ENCODE assay signal across 8 cellular contexts in the genomic region with DNA sequence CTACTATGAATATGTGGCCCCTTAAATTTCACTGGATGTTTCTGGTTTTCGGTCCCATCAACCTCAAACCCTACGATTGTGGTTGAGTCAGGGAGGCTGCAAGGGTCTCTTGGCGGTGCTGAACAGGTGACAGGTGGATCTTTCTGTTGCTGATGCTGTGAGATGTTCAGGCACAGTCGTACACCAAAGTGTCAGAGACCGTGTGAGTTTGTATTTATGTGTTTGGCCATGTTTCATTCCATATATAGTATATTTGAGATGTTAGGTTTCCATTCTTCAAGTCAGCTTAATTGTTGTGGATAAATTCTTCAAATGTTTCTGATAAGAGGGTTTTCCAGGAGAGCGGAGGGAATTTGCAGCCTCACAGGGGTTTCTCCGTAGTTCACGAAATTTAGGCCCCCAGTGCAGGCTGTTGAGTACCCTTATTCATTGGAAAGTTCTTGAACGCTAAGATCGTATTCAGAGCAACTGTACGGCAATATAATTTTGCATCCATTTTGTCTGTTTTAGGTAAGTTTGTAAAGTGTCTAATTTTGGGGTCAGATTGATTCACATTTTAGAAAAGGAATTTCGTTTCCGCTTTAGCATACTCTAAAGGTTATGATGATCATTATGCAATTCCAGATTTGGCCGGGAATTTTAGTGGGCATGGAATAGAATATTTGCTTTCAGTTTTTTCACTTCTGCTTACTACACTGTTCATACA. TPM values are rescaled to one million over a fixed set of nuclear protein-coding genes. Genes with fewer than 3 reads are reported as not detected.
DNase-seq lines count a peak whose midpoint lies in the region; ATAC-seq lines count a peak whose summit lies in the region.

No MANE protein-coding gene starts in this region.

- peaks cover 28 to 57% (median 39%) of the 10 kb centered on the region in 4 donors for H3K4me1 Mint-ChIP-seq in CD4-positive, alpha-beta memory T cell
- H3K4me1 Mint-ChIP-seq in activated naive CD4-positive, alpha-beta T cell treated with anti-CD3 and anti-CD28 coated beads, Interleukin-2, amount 50 U/mL, for 24 hours, result peaks cover 62% of the 10 kb centered on the region

- H3K27me3 ChIP-seq in CD4-positive, alpha-beta memory T cell (ENCODE audit: insufficient read depth, low read length), result no peaks in the 10 kb centered on the region

- H3K9me3 Mint-ChIP-seq in CD4-positive, alpha-beta memory T cell, result no peaks in the 10 kb centered on the region
- H3K9me3 Mint-ChIP-seq in activated naive CD4-positive, alpha-beta T cell treated with anti-CD3 and anti-CD28 coated beads, Interleukin-2, amount 50 U/mL, for 24 hours, result no peaks in the 10 kb centered on the region

- H3K36me3 ChIP-seq in CD4-positive, alpha-beta memory T cell (ENCODE audit: insufficient read depth, low read length), result no peaks in the 10 kb centered on the region

- CTCF ChIA-PET in CD4-positive, alpha-beta memory T cell (lab: Charles Lee; ENCODE audit: partially characterized antibody), result interaction anchor here (1.6 to 1.7 kb wide), 2 partner anchors 40 to 113 kb away, joined by 3 to 4 read pairs; no protein-coding TSS in a partner anchor

- POLR2A ChIA-PET in CD4-positive, alpha-beta memory T cell (lab: Charles Lee; ENCODE audit: partially characterized antibody), result interaction anchor here (0.6 to 2.5 kb wide), 8 partner anchors 9 to 252 kb away, joined by 3 to 9 read pairs (median 5); no protein-coding TSS in a partner anchor

- DNase-seq in CD4-positive, alpha-beta memory T cell, result peak in 4 of 5 donors; percentile 46 to 58 (median 50)
- DNase-seq in KG1 (lab: John Stamatoyannopoulos, UW) (peak; percentile 33), NK-92 (lab: John Stamatoyannopoulos, UW; ENCODE audit: unreplicated experiment) (no peak)

- no peaks in the 10 kb centered on the region for H3K27me3 Mint-ChIP-seq in CD4-positive, alpha-beta memory T cell
- H3K27me3 Mint-ChIP-seq in activated naive CD4-positive, alpha-beta T cell treated with anti-CD3 and anti-CD28 coated beads, Interleukin-2, amount 50 U/mL, for 24 hours, result no peaks in the 10 kb centered on the region

- H3K27ac ChIP-seq in CD4-positive, alpha-beta memory T cell (ENCODE audit: low read depth, low read length), result peak overlapping the region; percentile 74
- peak overlapping the region; percentile 89 to 100 (median 98) for H3K27ac ChIP-seq in skin epidermis

- H3K27ac Mint-ChIP-seq in CD4-positive, alpha-beta memory T cell, result peak overlapping the region; percentile 90 to 97 (median 95)
- peak overlapping the region; percentile 99 for H3K27ac Mint-ChIP-seq in activated naive CD4-positive, alpha-beta T cell treated with anti-CD3 and anti-CD28 coated beads, Interleukin-2, amount 50 U/mL, for 24 hours

- peak overlapping the region; percentile 88 to 97 (median 94) for H3K4me3 Mint-ChIP-seq in CD4-positive, alpha-beta memory T cell
- H3K4me3 Mint-ChIP-seq in activated naive CD4-positive, alpha-beta T cell treated with anti-CD3 and anti-CD28 coated beads, Interleukin-2, amount 50 U/mL, for 24 hours, result peak overlapping the region; percentile 99

- ATAC-seq in GM18870 (IDR thresholded peaks at IDR 0.05; ENCODE audit: unreplicated experiment) (peak; percentile 31), GM18502 (IDR thresholded peaks at IDR 0.05; ENCODE audit: poor library complexity, unreplicated experiment) (no peak)

- H3K36me3 Mint-ChIP-seq in CD4-positive, alpha-beta memory T cell, result peaks cover 0 to 17% of the 10 kb centered on the region in 2 donors
- H3K36me3 Mint-ChIP-seq in activated naive CD4-positive, alpha-beta T cell treated with anti-CD3 and anti-CD28 coated beads, Interleukin-2, amount 50 U/mL, for 24 hours, result peaks cover 10% of the 10 kb centered on the region

- H3K9me3 ChIP-seq in CD4-positive, alpha-beta memory T cell (ENCODE audit: control insufficient read depth in 1 of 2, low read length in 2 of 2), result no peaks in the 10 kb centered on the region
- H3K9me3 ChIP-seq in iPS-18c (ENCODE audit: control insufficient read depth, insufficient read depth, low read length), result no peaks in the 10 kb centered on the region

- H3K4me3 ChIP-seq in CD4-positive, alpha-beta memory T cell (ENCODE audit: low read length in 2 of 2), result peak overlapping the region; percentile 79 to 91
- H3K4me3 ChIP-seq in iPS-18c (ENCODE audit: insufficient read depth, low read depth, low read length), result peak overlapping the region; percentile 72
- peak overlapping the region; percentile 78 to 98 (median 89) for H3K4me3 ChIP-seq in skin epidermis

- H3K4me1 ChIP-seq in CD4-positive, alpha-beta memory T cell (ENCODE audit: insufficient read depth, low read length), result peaks cover 51% of the 10 kb centered on the region

- intact Hi-C loops in CD4-positive, alpha-beta memory T cell (cut with micrococcal nuclease), result loop anchor here (1.0 to 10.0 kb wide), 8 partner anchors 46 to 236 kb away; a partner anchor contains a TSS

RNA-seq across cellular contexts. Expression of a gene that starts 1.2 kb away (rescaled TPM):
- total RNA-seq in CD4-positive, alpha-beta memory T cell, result 100 to 1,000 TPM; 108 to 116 TPM
- polyA plus RNA-seq in CD4-positive, alpha-beta memory T cell, result 10 to 100 TPM; 27.0 to 28.9 TPM
